33 cellular contexts compared by ENCODE assay signal in the genomic region with DNA sequence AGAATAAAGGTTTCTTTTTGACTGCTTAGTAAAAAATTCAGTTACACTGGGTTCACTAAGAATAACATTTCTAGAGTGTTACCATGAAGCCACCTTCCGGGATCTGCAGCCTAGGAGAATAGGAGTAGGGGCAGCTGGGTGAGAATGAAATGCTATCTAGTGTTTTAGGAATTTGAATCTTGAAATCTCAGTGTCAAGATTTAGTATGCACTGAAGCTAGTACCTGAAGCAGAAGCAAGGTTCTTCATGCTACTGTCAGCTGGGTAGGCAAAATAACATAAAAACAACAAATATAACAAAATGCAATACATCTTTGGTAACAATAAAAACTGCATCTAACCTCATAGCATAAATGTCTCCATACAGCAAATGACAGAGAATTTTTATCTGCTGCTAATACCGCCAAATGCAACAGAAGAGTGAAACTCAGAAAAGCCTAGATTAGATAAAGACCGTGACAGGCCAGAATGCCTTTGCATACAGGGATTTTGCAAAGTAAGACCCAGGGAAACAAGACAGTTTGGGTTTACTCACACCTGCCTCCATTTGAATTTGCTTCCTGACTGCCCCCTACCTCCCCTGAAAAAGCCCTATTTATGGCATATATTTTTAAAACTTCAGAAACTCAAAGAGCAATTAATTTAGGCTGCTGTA. TPM values are rescaled to one million over a fixed set of nuclear protein-coding genes. Genes with fewer than 3 reads are reported as not detected.
DNase-seq lines count a peak whose midpoint lies in the region; ATAC-seq, FAIRE-seq and TF ChIP-seq lines count a peak whose summit lies in the region.
"Had no signal": no experiment of that assay in that cellular context is flagged by ENCODE, and none has a peak within 500 bp of the region (broad histone marks: within the 10 kb centered on the region; RNA-seq: fewer than 3 reads in every experiment).

No MANE protein-coding gene starts in this region.

- TF ChIP-seq EP300 in K562 (IDR thresholded peaks at IDR 0.05; ENCODE audit: low read length): no peak

- no peak for DNase-seq in MCF 10A (ENCODE audit: unreplicated experiment)
- no peak for DNase-seq in mammary epithelial cell
- no peak for DNase-seq in K562 (ENCODE audit: extremely low read depth in 1 of 4, low spot score in 3 of 4)
- no peak for DNase-seq in T-helper 17 cell
- DNase-seq in activated naive CD4-positive, alpha-beta T cell treated with Interleukin-2 at 50 U/mL for 16 hours: no peak
- no peak for DNase-seq in UCSD-AML1 (lab: John Stamatoyannopoulos, UW; ENCODE audit: unreplicated experiment)
- DNase-seq: 8988T; activated CD4-positive, alpha-beta T cell treated with anti-CD3 and anti-CD28 coated beads, Interleukin-2, amount 50 U/mL, for 1 hour; activated CD8-positive, alpha-beta memory T cell treated with anti-CD3 and anti-CD28 coated beads, Interleukin-2, amount 10 ng/mL, durations not matched to agents 7 days and 5 days; anterior cingulate cortex; caudate nucleus; CD4-positive, alpha-beta T cell; NCI-H1417 treated with DMSO at 0.1 percent for 48 hours; NCI-H510A treated with DMSO at 0.1 percent for 48 hours; right lobe of liver; stimulated activated CD4-positive, alpha-beta T cell treated with anti-CD3 and anti-CD28 coated beads, Interleukin-12 subunit alpha, Interleukin-12 subunit beta, amount 100 ng/mL, for 4 hours; stimulated activated CD4-positive, alpha-beta T cell treated with anti-CD3 and anti-CD28 coated beads, Interleukin-4, amount 100 ng/mL, for 24 hours; stimulated activated naive CD8-positive, alpha-beta T cell treated with anti-CD3 and anti-CD28 coated beads, Interleukin-15, amount 100 ng/mL, for 72 hours had no signal

- H3K27ac Mint-ChIP-seq in MCF 10A (ENCODE audit: low read depth, unreplicated experiment) (peak overlapping the region; percentile 13), T-helper 17 cell (no peak overlapping the region)
- H3K27ac Mint-ChIP-seq: activated CD8-positive, alpha-beta memory T cell treated with anti-CD3 and anti-CD28 coated beads, Interleukin-2, amount 10 ng/mL, durations not matched to agents 7 days and 5 days; activated naive CD4-positive, alpha-beta T cell treated with anti-CD3 and anti-CD28 coated beads, Interleukin-2, amount 50 U/mL, for 24 hours; CD4-positive, alpha-beta T cell; dendritic cell treated with granulocyte-macrophage colony-stimulating factor and Interleukin-4, amounts not matched to agents 40 ng/mL and 50 ng/mL, for 4 days; IgD-negative memory B cell; stimulated activated naive CD8-positive, alpha-beta T cell treated with anti-CD3 and anti-CD28 coated beads, Interleukin-15, amount 100 ng/mL, for 72 hours; T-helper 2 cell treated with Interferon-gamma antibody and Interleukin-4, amounts not matched to agents 5 μg/mL and 100 μg/mL, for 36 hours; type B pancreatic cell; WTC11 had no signal

- ATAC-seq in HG03025 (IDR thresholded peaks at IDR 0.05; ENCODE audit: low FRiP score, unreplicated experiment): peak; percentile 63
- ATAC-seq in K562: peak; percentile 41; the same call in 1 of the 3 replicates
- ATAC-seq in T-helper 17 cell: no peak
- ATAC-seq in GM18505 (IDR thresholded peaks at IDR 0.05; ENCODE audit: unreplicated experiment): no peak
- ATAC-seq: activated CD8-positive, alpha-beta memory T cell treated with anti-CD3 and anti-CD28 coated beads, Interleukin-2, amount 10 ng/mL, durations not matched to agents 7 days and 5 days; right lobe of liver; stimulated activated naive CD8-positive, alpha-beta T cell treated with anti-CD3 and anti-CD28 coated beads, Interleukin-15, amount 100 ng/mL, for 72 hours; WTC11 had no signal

- H3K4me3 Mint-ChIP-seq in MCF 10A (ENCODE audit: unreplicated experiment): no peak overlapping the region
- H3K4me3 Mint-ChIP-seq in T-helper 17 cell: no peak overlapping the region
- H3K4me3 Mint-ChIP-seq: activated CD8-positive, alpha-beta memory T cell treated with anti-CD3 and anti-CD28 coated beads, Interleukin-2, amount 10 ng/mL, durations not matched to agents 7 days and 5 days; activated naive CD4-positive, alpha-beta T cell treated with anti-CD3 and anti-CD28 coated beads, Interleukin-2, amount 50 U/mL, for 24 hours; CD4-positive, alpha-beta T cell; dendritic cell treated with granulocyte-macrophage colony-stimulating factor and Interleukin-4, amounts not matched to agents 40 ng/mL and 50 ng/mL, for 4 days; IgD-negative memory B cell; neural crest cell; stimulated activated naive CD8-positive, alpha-beta T cell treated with anti-CD3 and anti-CD28 coated beads, Interleukin-15, amount 100 ng/mL, for 72 hours; T-helper 2 cell treated with Interferon-gamma antibody and Interleukin-4, amounts not matched to agents 5 μg/mL and 100 μg/mL, for 36 hours; type B pancreatic cell; WTC11 had no signal

- TF ChIP-seq POLR2A in K562 (conservative IDR thresholded peaks at IDR 0.05) (no peak), GM18505 (IDR thresholded peaks at IDR 0.05; ENCODE audit: borderline replicate concordance, extremely low read depth, insufficient read depth, insufficient read length) (no peak)

- H3K9ac ChIP-seq in mammary epithelial cell (ENCODE audit: insufficient read depth, low read length) (no peak overlapping the region), K562 (ENCODE audit: insufficient read depth in 1 of 2, low read depth in 2 of 2, low read length in 2 of 2) (no peak overlapping the region)
- H3K9ac ChIP-seq: parathyroid adenoma had no signal

- H3K36me3 ChIP-seq in mammary epithelial cell (ENCODE audit: insufficient read depth, low read length) (peaks cover 4% of the 10 kb centered on the region), K562 (ENCODE audit: control insufficient read depth, insufficient read depth, low read length) (no peaks in the 10 kb centered on the region)
- H3K36me3 ChIP-seq: right lobe of liver had no signal

- H2AFZ ChIP-seq in mammary epithelial cell (ENCODE audit: low read depth, low read length) (no peak overlapping the region), K562 (ENCODE audit: low read depth, low read length) (no peak overlapping the region)
- H2AFZ ChIP-seq: parathyroid adenoma had no signal

- POLR2A ChIA-PET in MCF 10A (lab: Yijun Ruan, JAX): interaction anchor here (0.6 to 20.8 kb wide), 7 partner anchors 17 to 57 kb away, joined by 3 to 446 read pairs (median 5); a partner anchor contains a TSS
- POLR2A ChIA-PET in K562 (lab: Yijun Ruan, JAX): interaction anchor here (1.5 to 2.1 kb wide), 3 partner anchors 9 to 58 kb away, joined by 5 to 8 read pairs (median 5); a partner anchor contains a TSS

- H3K27me3 Mint-ChIP-seq in MCF 10A (ENCODE audit: insufficient read depth, unreplicated experiment) (no peaks in the 10 kb centered on the region), T-helper 17 cell (peaks cover 55% of the 10 kb centered on the region)
- H3K27me3 Mint-ChIP-seq: type B pancreatic cell had no signal

- H3K79me2 ChIP-seq in mammary epithelial cell (ENCODE audit: insufficient read depth, low read length) (peaks cover 80% of the 10 kb centered on the region), K562 (ENCODE audit: control insufficient read depth, insufficient read depth, low read length) (no peaks in the 10 kb centered on the region)

- H3K27me3 ChIP-seq in mammary epithelial cell (ENCODE audit: insufficient read depth, low read length) (no peaks in the 10 kb centered on the region), K562 (ENCODE audit: control insufficient read depth in 2 of 2, insufficient read depth in 2 of 2, low read length in 2 of 2) (no peaks in the 10 kb centered on the region)
- H3K27me3 ChIP-seq: right lobe of liver had no signal

- FAIRE-seq in K562 (lab: Jason Lieb, UNC): peak; percentile 32
- FAIRE-seq: endometrium, H54, keratinocyte, RCC 7860 had no signal

- WGBS in mammary epithelial cell (ENCODE audit: low coverage, missing lambda C conversion rate): 95% methylated on average over 3 of the region's 3 CpGs
- WGBS in K562 (ENCODE audit: insufficient coverage, low coverage, missing lambda C conversion rate): 13% methylated on average over 3 of the region's 3 CpGs

- H3K9me3 ChIP-seq in mammary epithelial cell (replicated peaks; ENCODE audit: insufficient read depth, low read length): no peaks in the 10 kb centered on the region
- H3K9me3 ChIP-seq in K562 (replicated peaks; ENCODE audit: control insufficient read depth, insufficient read depth, low read depth, low read length): no peaks in the 10 kb centered on the region
- H3K9me3 ChIP-seq in T-helper 17 cell (ENCODE audit: control insufficient read depth, low read length, poor library complexity, severe bottlenecking): no peaks in the 10 kb centered on the region
- H3K9me3 ChIP-seq: right lobe of liver had no signal

- H3K4me2 ChIP-seq in mammary epithelial cell (ENCODE audit: insufficient read depth, low read depth, low read length) (no peak overlapping the region), K562 (ENCODE audit: insufficient read depth, low read length) (peak overlapping the region; percentile 5; the same call in 1 of the 2 replicates)

- no peaks in the 10 kb centered on the region for H4K20me1 ChIP-seq in mammary epithelial cell (ENCODE audit: insufficient read depth, low read length)
- H4K20me1 ChIP-seq in K562 (replicated peaks; ENCODE audit: control insufficient read depth, insufficient read depth, low read length): no peaks in the 10 kb centered on the region

- intact Hi-C loops in MCF 10A (cut with micrococcal nuclease): no loop called here
- intact Hi-C loops in mammary epithelial cell (cut with micrococcal nuclease): no loop called here
- intact Hi-C loops in K562 (cut with micrococcal nuclease): no loop called here

- peaks cover 30% of the 10 kb centered on the region for H3K4me1 ChIP-seq in mammary epithelial cell (ENCODE audit: insufficient read depth, low read length)
- peaks cover 10 to 20% of the 10 kb centered on the region in 2 experiments for H3K4me1 ChIP-seq in K562 (replicated peaks in 1 of 2; ENCODE audit: control insufficient read depth in 2 of 2, insufficient read depth in 2 of 2, low read length in 2 of 2)

- no peak for TF ChIP-seq CTCF in MCF 10A (IDR thresholded peaks at IDR 0.05; ENCODE audit: unreplicated experiment)
- no peak for TF ChIP-seq CTCF in mammary epithelial cell (conservative IDR thresholded peaks at IDR 0.05 in 1 of 2, IDR thresholded peaks at IDR 0.05 in 1 of 2; ENCODE audit: extremely low read depth in 1 of 2, insufficient read depth in 1 of 2, low read depth in 1 of 2, low read length in 2 of 2)
- no peak for TF ChIP-seq CTCF in K562 (IDR thresholded peaks at IDR 0.05 in 2 of 3, conservative IDR thresholded peaks at IDR 0.05 in 1 of 3; ENCODE audit: insufficient read depth in 2 of 3, low read depth in 1 of 3, low read length in 3 of 3)

- no peak for TF ChIP-seq RAD21 in K562 (CRISPR knock-in tag; conservative IDR thresholded peaks at IDR 0.05 in 1 of 2, IDR thresholded peaks at IDR 0.05 in 1 of 2)

- in situ Hi-C loops in mammary epithelial cell (cut with MboI; ENCODE audit: low sequenced_read_pairs in 2 of 2): no loop called here
- in situ Hi-C loops in K562 (cut with MboI): no loop called here

- peaks cover 23% of the 10 kb centered on the region for H3K4me1 Mint-ChIP-seq in MCF 10A (ENCODE audit: insufficient read depth, unreplicated experiment)
- no peaks in the 10 kb centered on the region for H3K4me1 Mint-ChIP-seq in T-helper 17 cell
- H3K4me1 Mint-ChIP-seq: activated naive CD4-positive, alpha-beta T cell treated with anti-CD3 and anti-CD28 coated beads, Interleukin-2, amount 50 U/mL, for 24 hours had no signal

- H3K4me3 ChIP-seq in mammary epithelial cell (replicated peaks in 1 of 3; ENCODE audit: insufficient read depth in 1 of 3, low read depth in 2 of 3, low read length in 3 of 3) (no peak overlapping the region), K562 (no peak overlapping the region)
- H3K4me3 ChIP-seq: right lobe of liver, SK-N-MC had no signal

- BruUV-seq in MCF 10A (replicated peaks; lab: Mats Ljungman, UMichigan): no TSS peak
- no TSS peak for BruUV-seq in mammary epithelial cell (replicated peaks; lab: Mats Ljungman, UMichigan)
- no TSS peak for BruUV-seq in K562 (replicated peaks; lab: Mats Ljungman, UMichigan)

- no peaks in the 10 kb centered on the region for H3K9me1 ChIP-seq in K562 (ENCODE audit: control insufficient read depth, insufficient read depth, low read length)

- dilution Hi-C loops in mammary epithelial cell (cut with HindIII; ENCODE audit: low sequenced_read_pairs): no loop called here

- H3K27ac ChIP-seq in mammary epithelial cell (ENCODE audit: insufficient read depth, low read depth, low read length) (no peak overlapping the region), K562 (ENCODE audit: extremely low read depth, low read depth, low read length) (no peak overlapping the region)
- H3K27ac ChIP-seq: parathyroid adenoma, right lobe of liver, SK-N-MC had no signal

- CTCF ChIA-PET in MCF 10A (lab: Yijun Ruan, JAX) (interaction anchor here (0.5 to 1.3 kb wide), 6 partner anchors 9 to 509 kb away, joined by 3 to 4 read pairs (median 4); no protein-coding TSS in a partner anchor), mammary epithelial cell (lab: Charles Lee; ENCODE audit: low non-redundant PET) (no interaction called here), K562 (lab: Yijun Ruan, JAX; ENCODE audit: low intra/inter-chr PET ratio) (interaction anchor here (0.5 kb wide), 1 partner anchor 369 kb away, joined by 3 read pairs; no protein-coding TSS in a partner anchor)

- H3K36me3 Mint-ChIP-seq in MCF 10A (ENCODE audit: insufficient read depth, unreplicated experiment): no peaks in the 10 kb centered on the region
- no peaks in the 10 kb centered on the region for H3K36me3 Mint-ChIP-seq in T-helper 17 cell (ENCODE audit: low read depth)
- H3K36me3 Mint-ChIP-seq: activated CD8-positive, alpha-beta memory T cell treated with anti-CD3 and anti-CD28 coated beads, Interleukin-2, amount 10 ng/mL, durations not matched to agents 7 days and 5 days; activated naive CD4-positive, alpha-beta T cell treated with anti-CD3 and anti-CD28 coated beads, Interleukin-2, amount 50 U/mL, for 24 hours; type B pancreatic cell; WTC11 had no signal

- no peaks in the 10 kb centered on the region for H3K9me3 Mint-ChIP-seq in MCF 10A (ENCODE audit: unreplicated experiment)
- H3K9me3 Mint-ChIP-seq: activated naive CD4-positive, alpha-beta T cell treated with anti-CD3 and anti-CD28 coated beads, Interleukin-2, amount 50 U/mL, for 24 hours; CD4-positive, alpha-beta T cell; dendritic cell treated with granulocyte-macrophage colony-stimulating factor and Interleukin-4, amounts not matched to agents 40 ng/mL and 50 ng/mL, for 4 days; IgD-negative memory B cell; neural crest cell; stimulated activated naive CD8-positive, alpha-beta T cell treated with anti-CD3 and anti-CD28 coated beads, Interleukin-15, amount 100 ng/mL, for 72 hours; T-helper 2 cell treated with Interferon-gamma antibody and Interleukin-4, amounts not matched to agents 5 μg/mL and 100 μg/mL, for 36 hours; type B pancreatic cell; WTC11 had no signal

RNA-seq across cellular contexts. Expression of a gene that starts 58.2 kb away (rescaled TPM):
- total RNA-seq in MCF 10A (2022): 183 and 225 TPM in 2 replicates
- 100 to 1,000 TPM; 119 to 371 TPM for total RNA-seq in mammary epithelial cell
- 75.5 TPM for polyA plus RNA-seq in mammary epithelial cell
- polyA minus RNA-seq in mammary epithelial cell: 27.2 TPM
- 90.8 and 102 TPM in 2 replicates for total RNA-seq in K562 (2011; cell fraction: chromatin; rRNA removed; ENCODE audit: low replicate concordance)
- total RNA-seq in K562 (2011; cell fraction: nucleolus; rRNA removed): 107 and 116 TPM in 2 replicates
- 70.0 and 72.2 TPM in 2 replicates for total RNA-seq in K562 (2011; cell fraction: nucleoplasm; rRNA removed)
- 124 and 128 TPM in 2 replicates for total RNA-seq in K562 (2014; rRNA removed)
- 47.2 and 53.9 TPM in 2 replicates for total RNA-seq in K562 (2014; rRNA removed; fragmentation: Illumina TruSeq; extraction: Trizol)
- total RNA-seq in K562 (2015; rRNA removed; fragmentation: Illumina TruSeq; extraction: Trizol): 35.6 and 36.3 TPM in 2 replicates
- 131 and 156 TPM in 2 replicates for total RNA-seq in K562 (2021)
- polyA plus RNA-seq in K562 (2011; rRNA removed): 62.1 and 67.7 TPM in 2 replicates
- 70.5 and 81.1 TPM in 2 replicates for polyA plus RNA-seq in K562 (2011; cell fraction: cytosol; rRNA removed)
- 121 and 179 TPM in 2 replicates for polyA plus RNA-seq in K562 (2011; cell fraction: nucleus; rRNA removed)
- polyA plus RNA-seq in K562 (2012): 105 and 115 TPM in 2 replicates
- 70.7 and 71.9 TPM in 2 replicates for polyA plus RNA-seq in K562 (2014; fragmentation: Illumina TruSeq; extraction: Trizol)
- polyA plus RNA-seq in K562 (2014; fragmentation: Nextera tagmentation; extraction: Ambion mirVana): 10 to 100 TPM; 21.3 to 22.4 TPM
- polyA plus RNA-seq in K562 (2014; rRNA removed): 118 and 142 TPM in 2 replicates
- 20.1 and 28.5 TPM in 2 replicates for polyA minus RNA-seq in K562 (2011; rRNA and poly(A)+ RNA removed)
- 39.4 and 64.1 TPM in 2 replicates for polyA minus RNA-seq in K562 (2011; cell fraction: cytosol; rRNA and poly(A)+ RNA removed)
- polyA minus RNA-seq in K562 (2011; cell fraction: nucleus; rRNA and poly(A)+ RNA removed): 113 and 146 TPM in 2 replicates
- total RNA-seq in T-helper 17 cell: 10 to 100 TPM; 25.4 to 65.6 TPM

Comparison
In these comparisons a context has a peak if more than half of its experiments do, and no peak if none do; other contexts are left out.
1. ATAC-seq: peak in HG03025 (single experiment) and K562 (single experiment); none in T-helper 17 cell (single experiment) and GM18505 (single experiment).